ENCODE assay signal across 8 cellular contexts in genomic region chr6:36441307-36441894, GRCh38. TPM values are rescaled to one million over a fixed set of nuclear protein-coding genes. Genes with fewer than 3 reads are reported as not detected.
DNase-seq lines count a peak whose midpoint lies in the region; ATAC-seq lines count a peak whose summit lies in the region.

No MANE protein-coding gene starts in this region.

- H3K79me1 ChIP-seq in mesendoderm (ENCODE audit: low read length) = peaks cover 7% of the 10 kb centered on the region

- H4K8ac ChIP-seq in mesendoderm (ENCODE audit: low read depth, low read length) = no peak overlapping the region

- no peak overlapping the region for H2BK120ac ChIP-seq in mesendoderm (ENCODE audit: low read depth, low read length)

- H3K4ac ChIP-seq in mesendoderm (ENCODE audit: low read depth, low read length) = no peak overlapping the region

- H3K27ac ChIP-seq in mesendoderm (ENCODE audit: low read depth, low read length) = peak overlapping the region; percentile 53

- H3K4me2 ChIP-seq in mesendoderm (ENCODE audit: low read length) = no peak overlapping the region

- peaks cover 15% of the 10 kb centered on the region for H3K79me2 ChIP-seq in mesendoderm (ENCODE audit: control insufficient read depth, insufficient read depth, low read length)

- H3K36me3 ChIP-seq in mesendoderm (ENCODE audit: control insufficient read depth, insufficient read depth, low read length) = no peaks in the 10 kb centered on the region

- H3K4me3 Mint-ChIP-seq in effector memory CD8-positive, alpha-beta T cell = peak overlapping the region; percentile 93 to 96

- no peak overlapping the region for H3K23ac ChIP-seq in mesendoderm (ENCODE audit: low read length)

- 100% methylated on average over 2 of the region's 8 CpGs for WGBS in mesendoderm (ENCODE audit: extremely low coverage, insufficient coverage, low lambda C conversion rate)

- no peak overlapping the region for H2BK5ac ChIP-seq in mesendoderm (ENCODE audit: low read length)

- H3K27me3 Mint-ChIP-seq in effector memory CD8-positive, alpha-beta T cell = no peaks in the 10 kb centered on the region

- H3K36me3 Mint-ChIP-seq in effector memory CD8-positive, alpha-beta T cell (ENCODE audit: insufficient read depth) = peaks cover 16% of the 10 kb centered on the region

- no peaks in the 10 kb centered on the region for H3K9me3 Mint-ChIP-seq in effector memory CD8-positive, alpha-beta T cell

- H2BK15ac ChIP-seq in mesendoderm (replicated peaks; ENCODE audit: low read depth) = no peak overlapping the region

- H3K18ac ChIP-seq in mesendoderm (ENCODE audit: low read length) = peak overlapping the region; percentile 80

- peak overlapping the region; percentile 27 for H3K56ac ChIP-seq in mesendoderm (ENCODE audit: low read length)

- H4K5ac ChIP-seq in mesendoderm (ENCODE audit: low read length) = no peak overlapping the region

- no peak overlapping the region for H2AK5ac ChIP-seq in mesendoderm (ENCODE audit: low read length)

- no peak overlapping the region for H3K9ac ChIP-seq in mesendoderm (ENCODE audit: low read length)

- H3K4me3 ChIP-seq in mesendoderm (ENCODE audit: low read length) = no peak overlapping the region

- peaks cover 3% of the 10 kb centered on the region for H3K4me1 ChIP-seq in mesendoderm (ENCODE audit: control insufficient read depth, low read depth, low read length)

- ATAC-seq in GM19328 (IDR thresholded peaks at IDR 0.05; ENCODE audit: unreplicated experiment) = peak; percentile 34
- peak; percentile 69 for ATAC-seq in effector memory CD8-positive, alpha-beta T cell (replicated peaks)

- H3K27me3 ChIP-seq in mesendoderm (ENCODE audit: insufficient read depth, low read length, poor library complexity) = no peaks in the 10 kb centered on the region

- peaks cover 22 to 36% of the 10 kb centered on the region in 2 donors for H3K4me1 Mint-ChIP-seq in effector memory CD8-positive, alpha-beta T cell (ENCODE audit: low read depth in 2 of 2)

- H3K27ac Mint-ChIP-seq in effector memory CD8-positive, alpha-beta T cell = peak overlapping the region; percentile 83 to 98

- peak; percentile 98 for DNase-seq in AML-193 (lab: John Stamatoyannopoulos, UW)
- DNase-seq in HS-27A (ENCODE audit: low read depth) = peak; percentile 96
- peak; percentile 94 to 95 for DNase-seq in NOMO-1 (lab: John Stamatoyannopoulos, UW; ENCODE audit: unreplicated experiment in 2 of 2)
- DNase-seq in activated CD8-positive, alpha-beta memory T cell treated with anti-CD3 and anti-CD28 coated beads for 48 hours (ENCODE audit: low read depth in 2 of 3, low spot score in 2 of 3) = peak; percentile 38 to 61 (median 53)
- peak; percentile 64 to 70 (median 68) for DNase-seq in effector memory CD8-positive, alpha-beta T cell
- peak; percentile 99 for DNase-seq in mesendoderm
- peak; percentile 70 for DNase-seq in stimulated activated CD8-positive, alpha-beta memory T cell treated with anti-CD3 and anti-CD28 coated beads, Interleukin-12 subunit alpha, Interleukin-12 subunit beta, amount 100 ng/mL, for 4 hours (ENCODE audit: low read depth)

RNA-seq across cellular contexts. Expression of gene PXT1, which starts 1.3 kb away (rescaled TPM):
- polyA plus RNA-seq in mesendoderm (2013, experiment 1 of 2) = 0.03 TPM
- 0.10 TPM for polyA plus RNA-seq in mesendoderm (2013, experiment 2 of 2)

RNA-seq across cellular contexts. Expression of gene KCTD20, which starts 1.4 kb away (rescaled TPM):
- 19.5 TPM for polyA plus RNA-seq in mesendoderm (2013, experiment 1 of 2)
- 18.9 TPM for polyA plus RNA-seq in mesendoderm (2013, experiment 2 of 2)

RNA-seq across cellular contexts. Expression of gene ETV7, which starts 53.9 kb away (rescaled TPM):
- 0.28 TPM for polyA plus RNA-seq in mesendoderm (2013, experiment 1 of 2)
- 0.27 TPM for polyA plus RNA-seq in mesendoderm (2013, experiment 2 of 2)
